Comparison of ENCODE assay signal across 1 cellular context in genomic region chr20:653590-654426, GRCh38.
TF ChIP-seq lines count a peak whose summit lies in the region.

No MANE protein-coding gene starts in this region.

TF ChIP-seq in K562, 482 proteins besides CTCF, POLR2A, EP300 and RAD21 (continued from another document and continues in another):
- TF ChIP-seq, protein P1, sequence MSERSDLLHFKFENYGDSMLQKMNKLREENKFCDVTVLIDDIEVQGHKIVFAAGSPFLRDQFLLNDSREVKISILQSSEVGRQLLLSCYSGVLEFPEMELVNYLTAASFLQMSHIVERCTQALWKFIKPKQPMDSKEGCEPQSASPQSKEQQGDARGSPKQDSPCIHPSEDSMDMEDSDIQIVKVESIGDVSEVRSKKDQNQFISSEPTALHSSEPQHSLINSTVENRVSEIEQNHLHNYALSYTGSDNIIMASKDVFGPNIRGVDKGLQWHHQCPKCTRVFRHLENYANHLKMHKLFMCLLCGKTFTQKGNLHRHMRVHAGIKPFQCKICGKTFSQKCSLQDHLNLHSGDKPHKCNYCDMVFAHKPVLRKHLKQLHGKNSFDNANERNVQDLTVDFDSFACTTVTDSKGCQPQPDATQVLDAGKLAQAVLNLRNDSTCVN (CRISPR knock-in tag; IDR thresholded peaks at IDR 0.05): no peak
- TF ChIP-seq L3MBTL2 (IDR thresholded peaks at IDR 0.05) (peak; percentile 56; the same call in 1 of the 2 replicates), SUPT5H (IDR thresholded peaks at IDR 0.05) (peak; percentile 64), CBX1 (IDR thresholded peaks at IDR 0.05; ENCODE audit: low read depth) (peak; percentile 80; the same call in 1 of the 2 replicates), BACH1 (tag; IDR thresholded peaks at IDR 0.05) (no peak), MCM7 (IDR thresholded peaks at IDR 0.05) (no peak), ZFX (CRISPR knock-in tag; IDR thresholded peaks at IDR 0.05) (no peak), CHCHD3 (CRISPR knock-in tag; IDR thresholded peaks at IDR 0.05) (no peak), MLLT1 (IDR thresholded peaks at IDR 0.05) (peak; percentile 17 to 75; a peak in 1 of 4 replicates), ZSCAN29 (IDR thresholded peaks at IDR 0.05) (no peak), ZBTB17 (CRISPR knock-in tag; IDR thresholded peaks at IDR 0.05) (no peak), EZH2 (IDR thresholded peaks at IDR 0.05; ENCODE audit: borderline replicate concordance, low read depth, low read length) (no peak), GTF2F1 (IDR thresholded peaks at IDR 0.05; ENCODE audit: low read depth, low read length) (no peak), HMBOX1 (IDR thresholded peaks at IDR 0.05) (peak; percentile 37; the same call in 1 of the 2 replicates), ARHGAP35 (IDR thresholded peaks at IDR 0.05; ENCODE audit: partially characterized antibody) (no peak), SIX5 (IDR thresholded peaks at IDR 0.05; ENCODE audit: borderline replicate concordance in 1 of 2, insufficient read depth in 1 of 2, low read depth in 1 of 2, low read length in 2 of 2) (no peak), SREBF2 (CRISPR knock-in tag; IDR thresholded peaks at IDR 0.05) (no peak), TAF1 (IDR thresholded peaks at IDR 0.05; ENCODE audit: control insufficient read depth, extremely low read depth, insufficient read depth, low read length, severe bottlenecking) (peak; percentile 40), SMARCE1 (IDR thresholded peaks at IDR 0.05) (peak; percentile 69), STAG1 (CRISPR knock-in tag; IDR thresholded peaks at IDR 0.05; ENCODE audit: borderline replicate concordance) (0 out of 2 replicates have a peak, but pooled peaks have one; percentile 32), GABPB1 (CRISPR knock-in tag; IDR thresholded peaks at IDR 0.05) (no peak; the same call in 1 of the 2 replicates), MCM5 (IDR thresholded peaks at IDR 0.05; ENCODE audit: low read depth) (no peak), TFAP4 (CRISPR knock-in tag; IDR thresholded peaks at IDR 0.05; ENCODE audit: borderline replicate concordance) (peak; percentile 38; the same call in 1 of the 2 replicates), NFRKB (IDR thresholded peaks at IDR 0.05; ENCODE audit: low read depth) (peak; percentile 92), ZBTB43 (CRISPR knock-in tag; IDR thresholded peaks at IDR 0.05) (peak; percentile 42; the same call in 1 of the 2 replicates), KDM5B (IDR thresholded peaks at IDR 0.05; ENCODE audit: insufficient replicate concordance, low read depth, low read length) (peak; percentile 70), ZNF23 (CRISPR knock-in tag; IDR thresholded peaks at IDR 0.05) (no peak), SIN3B (IDR thresholded peaks at IDR 0.05; ENCODE audit: low read depth) (no peak), SP2 (IDR thresholded peaks at IDR 0.05; ENCODE audit: extremely low read depth, low read depth, low read length, poor library complexity, severe bottlenecking) (no peak), CBFB (CRISPR knock-in tag; IDR thresholded peaks at IDR 0.05) (no peak), NRF1 (conservative IDR thresholded peaks at IDR 0.05 in 1 of 2, IDR thresholded peaks at IDR 0.05 in 1 of 2) (peak in 1 of 2 experiments; percentile 25; a peak in 1 of 4 replicates), FOXJ3 (CRISPR knock-in tag; IDR thresholded peaks at IDR 0.05) (no peak), BRD9 (IDR thresholded peaks at IDR 0.05; ENCODE audit: low read depth, partially characterized antibody) (peak; percentile 88), ZC3H4 (CRISPR knock-in tag; IDR thresholded peaks at IDR 0.05; ENCODE audit: borderline replicate concordance) (0 out of 2 replicates have a peak, but pooled peaks have one; percentile 71), TRIM28 (IDR thresholded peaks at IDR 0.05) (peak; percentile 62; the same call in 1 of the 2 replicates), SMAD4 (CRISPR knock-in tag; conservative IDR thresholded peaks at IDR 0.05) (0 out of 2 replicates have a peak, but pooled peaks have one; percentile 10), CC2D1A (IDR thresholded peaks at IDR 0.05) (peak; percentile 67), ZBED1 (IDR thresholded peaks at IDR 0.05) (0 out of 2 replicates have a peak, but pooled peaks have one; percentile 12), MBD2 (IDR thresholded peaks at IDR 0.05; ENCODE audit: borderline replicate concordance, low read depth) (peak; percentile 38; the same call in 1 of the 2 replicates), RB1 (IDR thresholded peaks at IDR 0.05; ENCODE audit: low read depth) (peak; percentile 3; the same call in 1 of the 2 replicates), KLF13 (tag; IDR thresholded peaks at IDR 0.05; ENCODE audit: borderline replicate concordance, low read depth) (no peak), XRCC4 (IDR thresholded peaks at IDR 0.05; ENCODE audit: extremely low read depth, insufficient read depth, insufficient read length) (no peak), SMARCA4 (IDR thresholded peaks at IDR 0.05) (peak; percentile 51; the same call in 1 of the 2 replicates), DACH1 (IDR thresholded peaks at IDR 0.05; ENCODE audit: partially characterized antibody) (no peak), KDM1A (IDR thresholded peaks at IDR 0.05) (peak; percentile 91 to 97), SMARCC2 (IDR thresholded peaks at IDR 0.05; ENCODE audit: low read depth) (0 out of 2 replicates have a peak, but pooled peaks have one; percentile 48), DPF2 (IDR thresholded peaks at IDR 0.05) (peak; percentile 73; the same call in 1 of the 2 replicates), SMARCA5 (IDR thresholded peaks at IDR 0.05) (peak; percentile 98), VEZF1 (CRISPR knock-in tag; IDR thresholded peaks at IDR 0.05) (peak; percentile 38), ZNF282 (CRISPR knock-in tag; IDR thresholded peaks at IDR 0.05) (no peak), MNT (conservative IDR thresholded peaks at IDR 0.05) (0 out of 4 replicates have a peak, but pooled peaks of 1 of the 2 experiments have one; percentile 20), ZNF445 (CRISPR knock-in tag; IDR thresholded peaks at IDR 0.05; ENCODE audit: low read depth) (no peak), ZNF561 (CRISPR knock-in tag; conservative IDR thresholded peaks at IDR 0.05) (no peak), WHSC1 (IDR thresholded peaks at IDR 0.05; ENCODE audit: low read length) (no peak), DDX20 (tag; IDR thresholded peaks at IDR 0.05; ENCODE audit: low read depth) (no peak), NR2C1 (IDR thresholded peaks at IDR 0.05) (no peak), NR2C1 (tag; IDR thresholded peaks at IDR 0.05) (peak; percentile 11; the same call in 1 of the 2 replicates)
- TF ChIP-seq, protein P2, sequence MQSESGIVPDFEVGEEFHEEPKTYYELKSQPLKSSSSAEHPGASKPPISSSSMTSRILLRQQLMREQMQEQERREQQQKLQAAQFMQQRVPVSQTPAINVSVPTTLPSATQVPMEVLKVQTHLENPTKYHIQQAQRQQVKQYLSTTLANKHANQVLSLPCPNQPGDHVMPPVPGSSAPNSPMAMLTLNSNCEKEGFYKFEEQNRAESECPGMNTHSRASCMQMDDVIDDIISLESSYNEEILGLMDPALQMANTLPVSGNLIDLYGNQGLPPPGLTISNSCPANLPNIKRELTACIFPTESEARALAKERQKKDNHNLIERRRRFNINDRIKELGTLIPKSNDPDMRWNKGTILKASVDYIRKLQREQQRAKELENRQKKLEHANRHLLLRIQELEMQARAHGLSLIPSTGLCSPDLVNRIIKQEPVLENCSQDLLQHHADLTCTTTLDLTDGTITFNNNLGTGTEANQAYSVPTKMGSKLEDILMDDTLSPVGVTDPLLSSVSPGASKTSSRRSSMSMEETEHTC (IDR thresholded peaks at IDR 0.05): no peak
- TF ChIP-seq, protein P3, sequence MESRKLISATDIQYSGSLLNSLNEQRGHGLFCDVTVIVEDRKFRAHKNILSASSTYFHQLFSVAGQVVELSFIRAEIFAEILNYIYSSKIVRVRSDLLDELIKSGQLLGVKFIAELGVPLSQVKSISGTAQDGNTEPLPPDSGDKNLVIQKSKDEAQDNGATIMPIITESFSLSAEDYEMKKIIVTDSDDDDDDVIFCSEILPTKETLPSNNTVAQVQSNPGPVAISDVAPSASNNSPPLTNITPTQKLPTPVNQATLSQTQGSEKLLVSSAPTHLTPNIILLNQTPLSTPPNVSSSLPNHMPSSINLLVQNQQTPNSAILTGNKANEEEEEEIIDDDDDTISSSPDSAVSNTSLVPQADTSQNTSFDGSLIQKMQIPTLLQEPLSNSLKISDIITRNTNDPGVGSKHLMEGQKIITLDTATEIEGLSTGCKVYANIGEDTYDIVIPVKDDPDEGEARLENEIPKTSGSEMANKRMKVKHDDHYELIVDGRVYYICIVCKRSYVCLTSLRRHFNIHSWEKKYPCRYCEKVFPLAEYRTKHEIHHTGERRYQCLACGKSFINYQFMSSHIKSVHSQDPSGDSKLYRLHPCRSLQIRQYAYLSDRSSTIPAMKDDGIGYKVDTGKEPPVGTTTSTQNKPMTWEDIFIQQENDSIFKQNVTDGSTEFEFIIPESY (CRISPR knock-in tag; IDR thresholded peaks at IDR 0.05): peak; percentile 53; the same call in 1 of the 2 replicates
- TF ChIP-seq, protein P4, sequence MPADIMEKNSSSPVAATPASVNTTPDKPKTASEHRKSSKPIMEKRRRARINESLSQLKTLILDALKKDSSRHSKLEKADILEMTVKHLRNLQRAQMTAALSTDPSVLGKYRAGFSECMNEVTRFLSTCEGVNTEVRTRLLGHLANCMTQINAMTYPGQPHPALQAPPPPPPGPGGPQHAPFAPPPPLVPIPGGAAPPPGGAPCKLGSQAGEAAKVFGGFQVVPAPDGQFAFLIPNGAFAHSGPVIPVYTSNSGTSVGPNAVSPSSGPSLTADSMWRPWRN (IDR thresholded peaks at IDR 0.05; ENCODE audit: low read depth): no peak
